ENCODE assay signal across 18 cellular contexts in the genomic region with DNA sequence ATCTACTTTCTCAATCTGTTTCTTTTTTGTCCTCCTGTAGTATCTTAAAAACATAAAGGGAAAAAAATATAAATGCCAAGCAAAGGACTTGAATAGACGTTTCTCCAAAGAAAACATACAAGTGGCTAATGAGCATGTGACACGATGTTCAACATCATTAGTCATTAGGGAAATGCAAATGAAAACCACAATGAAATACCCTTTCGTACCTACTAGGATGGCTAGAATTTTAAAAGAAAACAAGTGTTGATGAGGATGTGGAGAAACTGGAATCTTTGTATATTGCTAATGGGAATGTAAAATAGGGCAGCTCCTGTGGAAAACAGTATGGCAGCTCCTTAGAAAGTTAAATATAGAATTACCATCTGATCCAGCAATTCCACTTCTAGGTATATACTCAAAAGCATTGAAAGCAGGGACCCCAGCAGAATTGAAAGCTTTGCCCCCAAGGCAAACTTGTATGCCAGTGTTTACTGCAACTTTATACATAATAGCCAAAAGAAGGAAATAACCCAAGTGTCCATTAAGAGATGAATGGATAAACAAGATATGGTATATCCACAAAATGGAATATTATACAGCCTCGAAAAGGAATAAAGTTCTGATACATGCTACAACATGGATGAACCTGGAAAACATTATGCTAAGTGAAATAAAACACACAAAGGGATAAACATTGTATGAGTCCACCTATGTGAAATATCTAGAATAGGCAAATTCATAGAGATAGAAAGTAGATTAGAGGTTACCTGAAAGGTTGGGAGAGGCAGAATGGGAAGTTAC.
DNase-seq lines count a peak whose midpoint lies in the region; ATAC-seq, FAIRE-seq and TF ChIP-seq lines count a peak whose summit lies in the region.
"Had no signal": no experiment of that assay in that cellular context is flagged by ENCODE, and none has a peak within 500 bp of the region (broad histone marks: within the 10 kb centered on the region; RNA-seq: fewer than 3 reads in every experiment).

No MANE protein-coding gene starts in this region.

- CTCF ChIA-PET in activated CD4-positive, alpha-beta T cell treated with anti-CD3 and anti-CD28 coated beads for 36 hours (lab: Charles Lee): interaction anchor here (0.5 to 1.0 kb wide), 3 partner anchors 8 to 143 kb away, joined by 3 to 4 read pairs (median 3); no protein-coding TSS in a partner anchor

- intact Hi-C loops in activated CD4-positive, alpha-beta T cell treated with anti-CD3 and anti-CD28 coated beads for 36 hours (cut with DNase I, micrococcal nuclease): loop anchor here (2.0 to 5.0 kb wide), 6 partner anchors 20 to 192 kb away; no protein-coding TSS in a partner anchor
- intact Hi-C loops in mucosa of descending colon (cut with DNase I, micrococcal nuclease): no loop called here

- H3K27me3 ChIP-seq in gastroesophageal sphincter: no peaks in the 10 kb centered on the region
- H3K27me3 ChIP-seq: Peyer's patch had no signal

- ATAC-seq in activated CD4-positive, alpha-beta T cell treated with anti-CD3 and anti-CD28 coated beads for 36 hours: no peak
- ATAC-seq in activated T-helper 17 cell treated with anti-CD3 and anti-CD28 coated beads, Interleukin-2, amount 50 U/mL, for 72 hours (replicated peaks): no peak
- ATAC-seq in naive thymus-derived CD8-positive, alpha-beta T cell: no peak
- no peak for ATAC-seq in gastroesophageal sphincter
- ATAC-seq in mucosa of descending colon: no peak
- ATAC-seq: left lobe of liver had no signal

- no peak for TF ChIP-seq POLR2A in gastroesophageal sphincter (IDR thresholded peaks at IDR 0.05)

- H3K9me3 Mint-ChIP-seq in activated CD4-positive, alpha-beta T cell treated with anti-CD3 and anti-CD28 coated beads for 36 hours (ENCODE audit: low read depth): no peaks in the 10 kb centered on the region
- no peaks in the 10 kb centered on the region for H3K9me3 Mint-ChIP-seq in activated T-helper 17 cell treated with anti-CD3 and anti-CD28 coated beads, Interleukin-2, amount 50 U/mL, for 72 hours
- H3K9me3 Mint-ChIP-seq in naive thymus-derived CD8-positive, alpha-beta T cell: peaks cover 0 to 8% (median 0%) of the 10 kb centered on the region in 9 donors

- no peaks in the 10 kb centered on the region for H3K27me3 Mint-ChIP-seq in activated CD4-positive, alpha-beta T cell treated with anti-CD3 and anti-CD28 coated beads for 36 hours
- no peaks in the 10 kb centered on the region for H3K27me3 Mint-ChIP-seq in activated T-helper 17 cell treated with anti-CD3 and anti-CD28 coated beads, Interleukin-2, amount 50 U/mL, for 72 hours
- no peaks in the 10 kb centered on the region for H3K27me3 Mint-ChIP-seq in naive thymus-derived CD8-positive, alpha-beta T cell

- FAIRE-seq in GM19239 (lab: Jason Lieb, UNC): peak; percentile 86
- FAIRE-seq: A204.1 had no signal

- no peak for TF ChIP-seq EP300 in gastroesophageal sphincter (IDR thresholded peaks at IDR 0.05)

- DNase-seq in activated CD4-positive, alpha-beta T cell treated with anti-CD3 and anti-CD28 coated beads for 36 hours: no peak
- DNase-seq in activated CD4-positive, alpha-beta T cell treated with anti-CD3 and anti-CD28 coated beads, Interleukin-2, amount 50 U/mL, for 4 hours: no peak
- DNase-seq in GM19239 (ENCODE audit: insufficient read length, low spot score) (no peak), occipital lobe (lab: John Stamatoyannopoulos, UW) (no peak), mucosa of descending colon (no peak)
- no peak for DNase-seq in naive thymus-derived CD8-positive, alpha-beta T cell
- DNase-seq: activated CD4-positive, alpha-beta T cell treated with anti-CD3 and anti-CD28 coated beads for 1 hour; activated gamma-delta T cell; hypothalamus; MV-4-11; NCI-H69; Peyer's patch had no signal

- no peak overlapping the region for H3K27ac ChIP-seq in gastroesophageal sphincter
- H3K27ac ChIP-seq: breast epithelium, thoracic aorta had no signal

- no peak overlapping the region for H3K4me3 ChIP-seq in gastroesophageal sphincter
- H3K4me3 ChIP-seq in mucosa of descending colon: no peak overlapping the region
- H3K4me3 ChIP-seq: breast epithelium, Peyer's patch, thoracic aorta had no signal

- 70 to 84% methylated on average over 2 to 4 of the region's 4 CpGs for WGBS in gastroesophageal sphincter (ENCODE audit: low coverage in 1 of 2), 2 donors

- peak overlapping the region; percentile 46 for H3K4me3 Mint-ChIP-seq in activated CD4-positive, alpha-beta T cell treated with anti-CD3 and anti-CD28 coated beads for 36 hours
- peak overlapping the region; percentile 79 for H3K4me3 Mint-ChIP-seq in activated T-helper 17 cell treated with anti-CD3 and anti-CD28 coated beads, Interleukin-2, amount 50 U/mL, for 72 hours
- peak overlapping the region in 8 of 10 donors; percentile 6 to 72 (median 40) for H3K4me3 Mint-ChIP-seq in naive thymus-derived CD8-positive, alpha-beta T cell

- TF ChIP-seq CTCF in gastroesophageal sphincter (IDR thresholded peaks at IDR 0.05) (no peak), mucosa of descending colon (IDR thresholded peaks at IDR 0.05) (no peak)

- H3K9me3 ChIP-seq in gastroesophageal sphincter (no peaks in the 10 kb centered on the region), mucosa of descending colon (no peaks in the 10 kb centered on the region)
- H3K9me3 ChIP-seq: Peyer's patch, thoracic aorta had no signal

- POLR2A ChIA-PET in activated CD4-positive, alpha-beta T cell treated with anti-CD3 and anti-CD28 coated beads for 36 hours (lab: Charles Lee): no interaction called here
- POLR2A ChIA-PET in naive thymus-derived CD8-positive, alpha-beta T cell (lab: Charles Lee): interaction anchor here (1.3 to 4.7 kb wide), 5 partner anchors 24 to 51 kb away, joined by 4 to 43 read pairs (median 9); no protein-coding TSS in a partner anchor

- H3K36me3 Mint-ChIP-seq in activated CD4-positive, alpha-beta T cell treated with anti-CD3 and anti-CD28 coated beads for 36 hours (ENCODE audit: low read depth): peaks cover 31% of the 10 kb centered on the region
- peaks cover 45% of the 10 kb centered on the region for H3K36me3 Mint-ChIP-seq in activated T-helper 17 cell treated with anti-CD3 and anti-CD28 coated beads, Interleukin-2, amount 50 U/mL, for 72 hours (ENCODE audit: low read depth)
- peaks cover 0 to 16% (median under 1%) of the 10 kb centered on the region in 3 donors for H3K36me3 Mint-ChIP-seq in naive thymus-derived CD8-positive, alpha-beta T cell

- H3K36me3 ChIP-seq in gastroesophageal sphincter (no peaks in the 10 kb centered on the region), mucosa of descending colon (ENCODE audit: low read depth) (no peaks in the 10 kb centered on the region)
- H3K36me3 ChIP-seq: breast epithelium, Peyer's patch, thoracic aorta had no signal

- H3K27ac Mint-ChIP-seq in activated CD4-positive, alpha-beta T cell treated with anti-CD3 and anti-CD28 coated beads for 36 hours: peak overlapping the region; percentile 95
- peak overlapping the region; percentile 92 for H3K27ac Mint-ChIP-seq in activated T-helper 17 cell treated with anti-CD3 and anti-CD28 coated beads, Interleukin-2, amount 50 U/mL, for 72 hours
- H3K27ac Mint-ChIP-seq in naive thymus-derived CD8-positive, alpha-beta T cell: peak overlapping the region; percentile 24 to 99 (median 98)

- H3K4me1 ChIP-seq in gastroesophageal sphincter (no peaks in the 10 kb centered on the region), mucosa of descending colon (ENCODE audit: low read depth) (no peaks in the 10 kb centered on the region)
- H3K4me1 ChIP-seq: breast epithelium had no signal

- peaks cover 92% of the 10 kb centered on the region for H3K4me1 Mint-ChIP-seq in activated CD4-positive, alpha-beta T cell treated with anti-CD3 and anti-CD28 coated beads for 36 hours
- H3K4me1 Mint-ChIP-seq in activated T-helper 17 cell treated with anti-CD3 and anti-CD28 coated beads, Interleukin-2, amount 50 U/mL, for 72 hours: peaks cover 38% of the 10 kb centered on the region
- H3K4me1 Mint-ChIP-seq in naive thymus-derived CD8-positive, alpha-beta T cell: peaks cover 18 to 99% (median 85%) of the 10 kb centered on the region in 4 donors

Comparison
In these comparisons a context has a peak if more than half of its experiments do, and no peak if none do; other contexts are left out.
1. intact Hi-C loops: an anchor here in activated CD4-positive, alpha-beta T cell treated with anti-CD3 and anti-CD28 coated beads for 36 hours (2.0 to 5.0 kb wide); none called in mucosa of descending colon.